Comparison of ENCODE assay signal across 25 cellular contexts in the genomic region with DNA sequence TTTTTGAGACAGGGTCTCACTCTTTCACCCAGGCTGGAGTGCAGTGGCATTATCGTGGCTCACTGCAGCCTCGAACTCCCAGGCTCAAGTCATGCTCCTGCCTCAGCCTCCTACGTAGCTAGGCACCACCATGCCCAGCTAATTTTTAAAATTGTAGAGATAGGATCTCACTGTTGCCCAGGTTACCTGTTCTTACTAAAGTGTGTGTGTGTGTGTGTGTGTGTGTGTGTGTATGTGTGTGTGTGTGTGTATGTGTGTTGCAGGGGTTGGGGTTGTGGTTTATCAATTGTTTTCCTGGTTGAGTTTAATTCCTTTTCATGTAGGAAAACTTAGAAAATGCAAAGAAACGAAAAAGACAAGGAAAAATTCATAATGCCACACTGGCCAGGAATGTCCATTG. TPM values are rescaled to one million over a fixed set of nuclear protein-coding genes. Genes with fewer than 3 reads are reported as not detected.
"Had no signal": no experiment of that assay in that cellular context is flagged by ENCODE, and none has a peak within 500 bp of the region (broad histone marks: within the 10 kb centered on the region; RNA-seq: fewer than 3 reads in every experiment).

No MANE protein-coding gene starts in this region.

- H3K27me3 Mint-ChIP-seq: activated CD4-positive, alpha-beta memory T cell treated with anti-CD3 and anti-CD28 coated beads, Interleukin-2, amount 10 ng/mL, durations not matched to agents 7 days and 5 days; activated CD4-positive, alpha-beta T cell treated with anti-CD3 and anti-CD28 coated beads, Interleukin-2, amount 10 ng/mL, durations not matched to agents 7 days and 5 days; activated naive CD4-positive, alpha-beta T cell treated with anti-CD3 and anti-CD28 coated beads, Interleukin-2, amount 50 U/mL, for 24 hours had no signal

- H3K9ac ChIP-seq: SK-N-SH had no signal

- H3K4me3 ChIP-seq: breast epithelium, Peyer's patch, SJCRH30 had no signal

- H3K36me3 Mint-ChIP-seq: activated naive CD4-positive, alpha-beta T cell treated with anti-CD3 and anti-CD28 coated beads, Interleukin-2, amount 50 U/mL, for 24 hours had no signal

- H3K9me3 ChIP-seq: breast epithelium, Peyer's patch, SJCRH30, SK-N-SH had no signal

- H3K27me3 ChIP-seq: breast epithelium, Peyer's patch, SJCRH30 had no signal

- H3K27ac ChIP-seq: breast epithelium, RWPE1, SJCRH30 had no signal

- DNase-seq: activated CD4-positive, alpha-beta memory T cell treated with anti-CD3 and anti-CD28 coated beads, Interleukin-2, amount 10 ng/mL, durations not matched to agents 7 days and 5 days; activated CD4-positive, alpha-beta T cell treated with anti-CD3 and anti-CD28 coated beads, Interleukin-2, amount 10 ng/mL, durations not matched to agents 7 days and 5 days; activated CD4-positive, CD25-positive, alpha-beta regulatory T cell; activated effector memory CD4-positive, alpha-beta T cell treated with Interleukin-2 at 50 U/mL for 16 hours; activated naive CD4-positive, alpha-beta T cell; activated T-cell treated with anti-CD3 and anti-CD28 coated beads, Interleukin-2, amount 50 U/mL, for 1 hour; aorta; caudate nucleus; Karpas-422; MM.1S; NCI-H1105 treated with DMSO at 0.1 percent for 48 hours; NCI-H1436 treated with DMSO at 0.1 percent for 48 hours; NCI-H187; NCI-H2081; NCI-H510A treated with DMSO at 0.1 percent for 48 hours; NCI-H69; NK-92 treated with Interleukin-12 subunit alpha and Interleukin-12 subunit beta, amount 100 ng/mL, for 24 hours; Peyer's patch; Right ventricle myocardium superior; SJCRH30; SK-N-SH had no signal

- H3K4me2 ChIP-seq: SK-N-SH had no signal

- H3K4me1 ChIP-seq: breast epithelium, Peyer's patch, SJCRH30 had no signal

- H3K4me3 Mint-ChIP-seq: activated CD4-positive, alpha-beta memory T cell treated with anti-CD3 and anti-CD28 coated beads, Interleukin-2, amount 10 ng/mL, durations not matched to agents 7 days and 5 days; activated CD4-positive, alpha-beta T cell treated with anti-CD3 and anti-CD28 coated beads, Interleukin-2, amount 10 ng/mL, durations not matched to agents 7 days and 5 days; activated naive CD4-positive, alpha-beta T cell treated with anti-CD3 and anti-CD28 coated beads, Interleukin-2, amount 50 U/mL, for 24 hours; activated T-helper 1 cell treated with anti-CD3 and anti-CD28 coated beads, Interleukin-12 subunit alpha, Interleukin-12 subunit beta, Interleukin-2, Interleukin-4 antibody, amounts not matched to agents 30 ng/mL and 10 ng/mL and 1 ng/mL, durations not matched to agents 14 hours and 24 hours and 36 hours had no signal

- H3K36me3 ChIP-seq: breast epithelium, Peyer's patch, SJCRH30 had no signal

- H3K27ac Mint-ChIP-seq: activated CD4-positive, alpha-beta memory T cell treated with anti-CD3 and anti-CD28 coated beads, Interleukin-2, amount 10 ng/mL, durations not matched to agents 7 days and 5 days; activated CD4-positive, alpha-beta T cell treated with anti-CD3 and anti-CD28 coated beads, Interleukin-2, amount 10 ng/mL, durations not matched to agents 7 days and 5 days; activated naive CD4-positive, alpha-beta T cell treated with anti-CD3 and anti-CD28 coated beads, Interleukin-2, amount 50 U/mL, for 24 hours; activated T-helper 1 cell treated with anti-CD3 and anti-CD28 coated beads, Interleukin-12 subunit alpha, Interleukin-12 subunit beta, Interleukin-2, Interleukin-4 antibody, amounts not matched to agents 30 ng/mL and 10 ng/mL and 1 ng/mL, durations not matched to agents 14 hours and 24 hours and 36 hours had no signal

- H3K9me3 Mint-ChIP-seq: activated CD4-positive, alpha-beta memory T cell treated with anti-CD3 and anti-CD28 coated beads, Interleukin-2, amount 10 ng/mL, durations not matched to agents 7 days and 5 days; activated CD4-positive, alpha-beta T cell treated with anti-CD3 and anti-CD28 coated beads, Interleukin-2, amount 10 ng/mL, durations not matched to agents 7 days and 5 days; activated naive CD4-positive, alpha-beta T cell treated with anti-CD3 and anti-CD28 coated beads, Interleukin-2, amount 50 U/mL, for 24 hours; activated T-helper 1 cell treated with anti-CD3 and anti-CD28 coated beads, Interleukin-12 subunit alpha, Interleukin-12 subunit beta, Interleukin-2, Interleukin-4 antibody, amounts not matched to agents 30 ng/mL and 10 ng/mL and 1 ng/mL, durations not matched to agents 14 hours and 24 hours and 36 hours had no signal

RNA-seq across cellular contexts. Expression of gene CDHR2, which starts 33.7 kb away (rescaled TPM):
- total RNA-seq: aorta, SJCRH30 had no signal
- polyA plus RNA-seq: SK-N-SH had no signal
